11 cellular contexts compared by ENCODE assay signal in genomic region chrX:139738581-139738980, GRCh38. TPM values are rescaled to one million over a fixed set of nuclear protein-coding genes. Genes with fewer than 3 reads are reported as not detected.
DNase-seq lines count a peak whose midpoint lies in the region; ATAC-seq and TF ChIP-seq lines count a peak whose summit lies in the region.
"Had no signal": no experiment of that assay in that cellular context is flagged by ENCODE, and none has a peak within 500 bp of the region (broad histone marks: within the 10 kb centered on the region; RNA-seq: fewer than 3 reads in every experiment).

No MANE protein-coding gene starts in this region.

- H3K27ac ChIP-seq in SK-N-SH (ENCODE audit: low read depth in 2 of 2, low read length in 1 of 2) (peak overlapping the region in 1 of 2 experiments; percentile 32; a peak in 1 of 4 replicates), right atrium auricular region (no peak overlapping the region)
- H3K27ac ChIP-seq: esophagus squamous epithelium had no signal

- no peaks in the 10 kb centered on the region for H4K20me1 ChIP-seq in SK-N-SH (ENCODE audit: insufficient read depth)

- DNase-seq in DMS79 (lab: John Stamatoyannopoulos, UW) (peak; percentile 55), SK-N-SH (no peak), glomerular visceral epithelial cell (ENCODE audit: extremely low spot score) (peak; percentile 1), NCI-H748 (lab: John Stamatoyannopoulos, UW; ENCODE audit: unreplicated experiment) (no peak), right atrium auricular region (ENCODE audit: low spot score) (no peak), NCI-H524 treated with DMSO at 0.1 percent for 48 hours (lab: John Stamatoyannopoulos, UW) (no peak)
- DNase-seq: esophagus squamous epithelium, right cardiac atrium had no signal

- no peak overlapping the region for H3K4me2 ChIP-seq in SK-N-SH

- no peaks in the 10 kb centered on the region for H3K9me2 ChIP-seq in SK-N-SH

- H2AFZ ChIP-seq in SK-N-SH (ENCODE audit: low read depth) = no peak overlapping the region

- no peaks in the 10 kb centered on the region for H3F3A ChIP-seq in SK-N-SH (replicated peaks; ENCODE audit: insufficient read depth)

- H3K79me2 ChIP-seq in SK-N-SH (ENCODE audit: insufficient read depth) = no peaks in the 10 kb centered on the region

- H3K4me1 ChIP-seq in SK-N-SH (ENCODE audit: control insufficient read depth in 1 of 2, insufficient read depth in 2 of 2, low read depth in 1 of 2, low read length in 1 of 2) = no peaks in the 10 kb centered on the region
- H3K4me1 ChIP-seq in right atrium auricular region = no peaks in the 10 kb centered on the region
- H3K4me1 ChIP-seq: esophagus squamous epithelium had no signal

- POLR2A ChIA-PET in SK-N-SH (lab: Yijun Ruan, JAX) = no interaction called here

- no peak for TF ChIP-seq RAD21 in SK-N-SH (IDR thresholded peaks at IDR 0.05; ENCODE audit: low read length)

- no peak overlapping the region for H3K9ac ChIP-seq in SK-N-SH

- H3K36me3 ChIP-seq in SK-N-SH (replicated peaks in 1 of 2; ENCODE audit: control insufficient read depth in 1 of 2, insufficient read depth in 2 of 2, low read length in 1 of 2) (peaks cover 9 to 13% of the 10 kb centered on the region in 2 experiments), right atrium auricular region (no peaks in the 10 kb centered on the region)

- H3K9me3 ChIP-seq in SK-N-SH (no peaks in the 10 kb centered on the region), right atrium auricular region (no peaks in the 10 kb centered on the region)
- H3K9me3 ChIP-seq: esophagus squamous epithelium had no signal

- ATAC-seq in HG03159 (IDR thresholded peaks at IDR 0.05; ENCODE audit: unreplicated experiment) = peak; percentile 58
- no peak for ATAC-seq in GM19324 (IDR thresholded peaks at IDR 0.05; ENCODE audit: low FRiP score, unreplicated experiment)
- ATAC-seq: right cardiac atrium had no signal

- CTCF ChIA-PET in SK-N-SH (lab: Yijun Ruan, JAX) = no interaction called here

- TF ChIP-seq EP300 in SK-N-SH (IDR thresholded peaks at IDR 0.05; ENCODE audit: borderline replicate concordance in 1 of 2, low read depth in 1 of 2, low read length in 1 of 2) = no peak

- TF ChIP-seq CTCF in SK-N-SH (IDR thresholded peaks at IDR 0.05) (no peak), right atrium auricular region (IDR thresholded peaks at IDR 0.05) (no peak)

- H3K4me3 ChIP-seq in SK-N-SH (ENCODE audit: low read depth in 2 of 2, low read length in 1 of 2) (no peak overlapping the region), right atrium auricular region (no peak overlapping the region)
- H3K4me3 ChIP-seq: esophagus squamous epithelium, lung had no signal

- H3K27me3 ChIP-seq in SK-N-SH (ENCODE audit: insufficient read depth) = no peaks in the 10 kb centered on the region
- H3K27me3 ChIP-seq in right atrium auricular region = peaks cover 0 to 3% of the 10 kb centered on the region in 2 donors
- H3K27me3 ChIP-seq: esophagus squamous epithelium had no signal

TF ChIP-seq in SK-N-SH, 30 proteins besides CTCF, POLR2A, EP300 and RAD21:
- no peak for TF ChIP-seq FOXM1 (IDR thresholded peaks at IDR 0.05; ENCODE audit: low read depth)
- TF ChIP-seq FOSL2 (IDR thresholded peaks at IDR 0.05; ENCODE audit: borderline replicate concordance, low read depth) = 0 out of 2 replicates have a peak, but pooled peaks have one; percentile 7
- TF ChIP-seq ELF1 (IDR thresholded peaks at IDR 0.05) = no peak
TF ChIP-seq in SK-N-SH: peak in this region for 1.

RNA-seq across cellular contexts. Expression of gene MCF2, which starts 30.6 kb away (rescaled TPM):
- polyA plus RNA-seq in SK-N-SH (2012; rRNA removed) = 0.05 TPM in 2 replicates
- 0.01 and 0.04 TPM in 2 replicates for polyA plus RNA-seq in SK-N-SH (2012; cell fraction: cytosol; rRNA removed)
- polyA plus RNA-seq in SK-N-SH (2012; cell fraction: nucleus; rRNA removed) = 0.06 and 0.11 TPM in 2 replicates
- 1 to 10 TPM in 1 of 2 donors, not detected in 1; 1.1 TPM for total RNA-seq in right atrium auricular region

Comparison
In these comparisons a context has a peak if more than half of its experiments do, and no peak if none do; other contexts are left out.
1. DNase-seq: peak in DMS79 (single experiment) and glomerular visceral epithelial cell (single experiment); none in SK-N-SH (single experiment), NCI-H748 (single experiment), right atrium auricular region (single experiment) and NCI-H524 treated with DMSO at 0.1 percent for 48 hours (single experiment).